ENCODE assay signal across 10 cellular contexts in genomic region chr7:8217200-8218068, GRCh38. TPM values are rescaled to one million over a fixed set of nuclear protein-coding genes. Genes with fewer than 3 reads are reported as not detected.
DNase-seq lines count a peak whose midpoint lies in the region; ATAC-seq and TF ChIP-seq lines count a peak whose summit lies in the region.
"Had no signal": no experiment of that assay in that cellular context is flagged by ENCODE, and none has a peak within 500 bp of the region (broad histone marks: within the 10 kb centered on the region; RNA-seq: fewer than 3 reads in every experiment).

No MANE protein-coding gene starts in this region.

- H3K27me3 Mint-ChIP-seq in activated CD4-positive, alpha-beta T cell treated with anti-CD3 and anti-CD28 coated beads, Interleukin-2, amount 10 ng/mL, durations not matched to agents 7 days and 5 days = no peaks in the 10 kb centered on the region
- no peaks in the 10 kb centered on the region for H3K27me3 Mint-ChIP-seq in stimulated activated naive CD8-positive, alpha-beta T cell treated with anti-CD3 and anti-CD28 coated beads, Interleukin-15, amount 100 ng/mL, for 72 hours
- H3K27me3 Mint-ChIP-seq: CD8-positive, alpha-beta memory T cell; stimulated activated naive CD8-positive, alpha-beta T cell treated with anti-CD3 and anti-CD28 coated beads, Interleukin-15, Interleukin-2, amounts not matched to agents 100 ng/mL and 50 ng/mL, for 24 hours had no signal

- no peak overlapping the region for H3K27ac Mint-ChIP-seq in activated CD4-positive, alpha-beta T cell treated with anti-CD3 and anti-CD28 coated beads, Interleukin-2, amount 10 ng/mL, durations not matched to agents 7 days and 5 days
- no peak overlapping the region for H3K27ac Mint-ChIP-seq in stimulated activated naive CD8-positive, alpha-beta T cell treated with anti-CD3 and anti-CD28 coated beads, Interleukin-15, amount 100 ng/mL, for 72 hours
- H3K27ac Mint-ChIP-seq: stimulated activated naive CD8-positive, alpha-beta T cell treated with anti-CD3 and anti-CD28 coated beads, Interleukin-15, Interleukin-2, amounts not matched to agents 100 ng/mL and 50 ng/mL, for 24 hours had no signal

- H3K4me1 Mint-ChIP-seq in activated CD4-positive, alpha-beta T cell treated with anti-CD3 and anti-CD28 coated beads, Interleukin-2, amount 10 ng/mL, durations not matched to agents 7 days and 5 days = peaks cover 5% of the 10 kb centered on the region
- H3K4me1 Mint-ChIP-seq in stimulated activated naive CD8-positive, alpha-beta T cell treated with anti-CD3 and anti-CD28 coated beads, Interleukin-15, amount 100 ng/mL, for 72 hours = peaks cover 12% of the 10 kb centered on the region

- POLR2A ChIA-PET in activated CD4-positive, alpha-beta T cell treated with anti-CD3 and anti-CD28 coated beads, Interleukin-2, amount 10 ng/mL, durations not matched to agents 7 days and 5 days (lab: Charles Lee) = no interaction called here

- CTCF ChIA-PET in activated CD4-positive, alpha-beta T cell treated with anti-CD3 and anti-CD28 coated beads, Interleukin-2, amount 10 ng/mL, durations not matched to agents 7 days and 5 days (lab: Charles Lee) = interaction anchor here (0.6 to 1.3 kb wide), 2 partner anchors 139 to 537 kb away, joined by 3 to 6 read pairs; no protein-coding TSS in a partner anchor

- H3K9me3 Mint-ChIP-seq in activated CD4-positive, alpha-beta T cell treated with anti-CD3 and anti-CD28 coated beads, Interleukin-2, amount 10 ng/mL, durations not matched to agents 7 days and 5 days = no peaks in the 10 kb centered on the region
- H3K9me3 Mint-ChIP-seq in stimulated activated naive CD8-positive, alpha-beta T cell treated with anti-CD3 and anti-CD28 coated beads, Interleukin-15, amount 100 ng/mL, for 72 hours = no peaks in the 10 kb centered on the region
- H3K9me3 Mint-ChIP-seq: CD8-positive, alpha-beta memory T cell; stimulated activated naive CD8-positive, alpha-beta T cell treated with anti-CD3 and anti-CD28 coated beads, Interleukin-15, Interleukin-2, amounts not matched to agents 100 ng/mL and 50 ng/mL, for 24 hours had no signal

- no peaks in the 10 kb centered on the region for H3K36me3 Mint-ChIP-seq in activated CD4-positive, alpha-beta T cell treated with anti-CD3 and anti-CD28 coated beads, Interleukin-2, amount 10 ng/mL, durations not matched to agents 7 days and 5 days (ENCODE audit: low read depth)
- H3K36me3 Mint-ChIP-seq: CD8-positive, alpha-beta memory T cell had no signal

- in situ Hi-C loops in astrocyte of the spinal cord (cut with HindIII; ENCODE audit: low sequenced_read_pairs) = no loop called here

- H3K4me3 Mint-ChIP-seq in activated CD4-positive, alpha-beta T cell treated with anti-CD3 and anti-CD28 coated beads, Interleukin-2, amount 10 ng/mL, durations not matched to agents 7 days and 5 days = no peak overlapping the region
- H3K4me3 Mint-ChIP-seq in stimulated activated naive CD8-positive, alpha-beta T cell treated with anti-CD3 and anti-CD28 coated beads, Interleukin-15, amount 100 ng/mL, for 72 hours = no peak overlapping the region
- H3K4me3 Mint-ChIP-seq: CD8-positive, alpha-beta memory T cell; stimulated activated naive CD8-positive, alpha-beta T cell treated with anti-CD3 and anti-CD28 coated beads, Interleukin-15, Interleukin-2, amounts not matched to agents 100 ng/mL and 50 ng/mL, for 24 hours had no signal

- H3K4me3 ChIP-seq in astrocyte of the spinal cord (ENCODE audit: low read depth, low read length) = no peak overlapping the region

- peak; percentile 75 for DNase-seq in activated CD4-positive, alpha-beta T cell treated with anti-CD3 and anti-CD28 coated beads, Interleukin-2, amount 10 ng/mL, durations not matched to agents 7 days and 5 days
- DNase-seq in activated CD4-positive, alpha-beta T cell treated with anti-CD3 and anti-CD28 coated beads for 48 hours = no peak
- peak; percentile 21 for DNase-seq in HPDE6-E6E7 (ENCODE audit: extremely low spot score)
- peak; percentile 88 for DNase-seq in NCI-H69 (lab: John Stamatoyannopoulos, UW)
- peak; percentile 79 for DNase-seq in astrocyte of the spinal cord (ENCODE audit: low read depth, low spot score)
- DNase-seq in iPS-NIHi11 (ENCODE audit: low spot score) = peak; percentile 42
- peak in 1 of 2 donors; percentile 25 for DNase-seq in stimulated activated naive CD8-positive, alpha-beta T cell treated with anti-CD3 and anti-CD28 coated beads, Interleukin-15, amount 100 ng/mL, for 72 hours

- peak; percentile 50 for ATAC-seq in stimulated activated naive CD8-positive, alpha-beta T cell treated with anti-CD3 and anti-CD28 coated beads, Interleukin-15, amount 100 ng/mL, for 72 hours
- no peak for ATAC-seq in GM18861 (IDR thresholded peaks at IDR 0.05; ENCODE audit: unreplicated experiment)

- TF ChIP-seq CTCF in astrocyte of the spinal cord (IDR thresholded peaks at IDR 0.05; ENCODE audit: low read depth, low read length) = peak; percentile 43

RNA-seq across cellular contexts. Expression of gene ICA1, which starts 44.5 kb away (rescaled TPM):
- 1 to 10 TPM in 1 of 2 experiments, under 1 TPM in 1; 0.89 to 1.5 TPM for total RNA-seq in activated CD4-positive, alpha-beta T cell treated with anti-CD3 and anti-CD28 coated beads, Interleukin-2, amount 10 ng/mL, durations not matched to agents 7 days and 5 days
